ENCODE assay signal across 1 cellular context in the genomic region with DNA sequence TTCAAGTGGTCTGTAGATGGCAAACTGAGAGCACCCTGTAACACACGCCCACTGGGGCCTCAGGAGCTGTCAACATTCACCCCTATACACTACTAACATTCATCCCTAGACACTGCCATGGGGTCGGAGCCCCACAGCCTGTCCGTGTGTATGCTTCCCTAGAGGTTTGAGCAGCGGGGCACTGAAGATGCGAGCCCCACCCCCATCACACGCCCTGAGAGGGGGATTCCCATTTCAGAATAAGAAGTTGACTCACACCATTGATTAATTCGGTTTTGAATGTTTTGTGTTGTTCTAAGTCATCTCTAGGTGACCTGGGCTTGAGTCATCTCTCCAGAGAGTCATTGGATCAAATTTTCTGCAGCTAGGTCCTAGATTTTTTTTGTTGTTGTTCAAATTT.
TF ChIP-seq lines count a peak whose summit lies in the region.

No MANE protein-coding gene starts in this region.

TF ChIP-seq in GM23338, 12 proteins besides CTCF, POLR2A, EP300 and RAD21:
- TF ChIP-seq ZNF462 (CRISPR knock-in tag; IDR thresholded peaks at IDR 0.05) (no peak), EZH2phosphoT487 (IDR thresholded peaks at IDR 0.05; ENCODE audit: unreplicated experiment) (no peak), EZH2 (IDR thresholded peaks at IDR 0.05; ENCODE audit: low read depth, unreplicated experiment) (no peak), NANOG (IDR thresholded peaks at IDR 0.05; ENCODE audit: borderline replicate concordance) (no peak)
